ENCODE assay signal across 9 cellular contexts in the genomic region with DNA sequence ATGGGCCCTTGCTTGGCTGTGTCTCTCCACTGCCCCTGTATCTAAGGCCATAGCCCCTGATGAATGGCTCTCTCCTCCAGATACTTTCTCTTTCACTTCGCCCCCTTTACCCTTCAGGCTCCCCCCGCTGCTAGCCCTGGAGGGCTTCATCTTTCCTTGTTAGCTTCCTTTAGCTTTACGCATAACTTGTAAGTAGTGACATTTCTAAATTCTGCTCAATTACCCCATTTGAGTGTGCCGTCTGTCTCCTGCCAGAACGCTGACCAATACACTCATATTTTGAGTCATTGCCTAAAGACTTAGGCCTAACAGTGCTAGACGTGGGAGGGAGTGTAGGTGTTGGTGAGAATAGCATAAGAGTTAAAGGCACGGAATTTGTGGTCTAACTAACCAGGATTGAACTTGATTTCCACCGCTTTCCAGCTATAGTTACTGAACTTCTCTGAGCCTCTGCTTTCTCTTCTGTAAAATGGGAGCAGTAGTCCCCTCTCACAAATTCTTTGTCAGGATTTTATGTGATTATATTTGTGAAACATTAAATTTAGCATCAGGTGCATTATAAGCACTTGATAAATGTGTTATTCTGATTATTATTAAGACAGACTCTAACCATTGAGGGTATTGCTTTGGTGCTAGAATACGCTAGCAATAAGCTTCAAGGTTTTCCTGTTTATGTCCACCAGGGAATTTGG.
DNase-seq lines count a peak whose midpoint lies in the region; ATAC-seq, FAIRE-seq and TF ChIP-seq lines count a peak whose summit lies in the region.
"Had no signal": no experiment of that assay in that cellular context is flagged by ENCODE, and none has a peak within 500 bp of the region (broad histone marks: within the 10 kb centered on the region; RNA-seq: fewer than 3 reads in every experiment).

No MANE protein-coding gene starts in this region.

- H3K36me3 ChIP-seq in DND-41 (ENCODE audit: insufficient read depth, low read length) (no peaks in the 10 kb centered on the region), fibroblast of lung (ENCODE audit: control insufficient read depth, insufficient read depth, low read length) (no peaks in the 10 kb centered on the region), kidney (ENCODE audit: control insufficient read depth in 1 of 2, insufficient read depth in 2 of 2, low read length in 2 of 2) (no peaks in the 10 kb centered on the region)
- H3K36me3 ChIP-seq: upper lobe of left lung had no signal

- H3K9ac ChIP-seq in DND-41 (ENCODE audit: low read depth, low read length), result no peak overlapping the region
- no peak overlapping the region for H3K9ac ChIP-seq in fibroblast of lung (ENCODE audit: insufficient read depth, low read length)
- no peak overlapping the region for H3K9ac ChIP-seq in kidney (ENCODE audit: low read length in 2 of 2)

- H3K9me3 ChIP-seq in DND-41 (ENCODE audit: insufficient read depth, low read length, severe bottlenecking) (no peaks in the 10 kb centered on the region), fibroblast of lung (ENCODE audit: control insufficient read depth, insufficient read depth, low read depth, low read length) (no peaks in the 10 kb centered on the region), kidney (ENCODE audit: control insufficient read depth in 1 of 2, low read length in 2 of 2) (no peaks in the 10 kb centered on the region)
- H3K9me3 ChIP-seq: upper lobe of left lung had no signal

- no peak overlapping the region for H3K4me2 ChIP-seq in DND-41 (ENCODE audit: insufficient read depth, low read length)
- H3K4me2 ChIP-seq in fibroblast of lung (ENCODE audit: extremely low read depth, insufficient read depth, low read length), result peak overlapping the region; percentile 3

- H3K27me3 ChIP-seq in DND-41 (ENCODE audit: insufficient read depth, low read length, poor library complexity) (no peaks in the 10 kb centered on the region), fibroblast of lung (ENCODE audit: control insufficient read depth, insufficient read depth, low read length) (no peaks in the 10 kb centered on the region)
- H3K27me3 ChIP-seq: upper lobe of left lung had no signal

- H3K4me3 ChIP-seq in DND-41 (ENCODE audit: low read depth in 1 of 2, low read length in 2 of 2) (no peak overlapping the region), fibroblast of lung (replicated peaks in 1 of 4; ENCODE audit: control extremely low read depth in 1 of 4, insufficient read depth in 1 of 4, low read depth in 3 of 4, low read length in 4 of 4) (no peak overlapping the region), kidney (ENCODE audit: low read length in 2 of 2) (no peak overlapping the region)
- H3K4me3 ChIP-seq: upper lobe of left lung had no signal

- intact Hi-C loops in kidney (cut with DNase I), result no loop called here

- FAIRE-seq in kidney (lab: Jason Lieb, UNC), result no peak

- TF ChIP-seq CTCF in DND-41 (IDR thresholded peaks at IDR 0.05; ENCODE audit: borderline replicate concordance, extremely low read depth, low read length, poor library complexity, severe bottlenecking) (no peak), fibroblast of lung (conservative IDR thresholded peaks at IDR 0.05 in 1 of 2, IDR thresholded peaks at IDR 0.05 in 1 of 2; ENCODE audit: low read depth in 1 of 2, low read length in 2 of 2) (no peak), kidney (IDR thresholded peaks at IDR 0.05; ENCODE audit: borderline replicate concordance, extremely low read depth, insufficient read depth) (no peak)

- DNase-seq in DND-41 (peak; percentile 12), RPMI7951 (ENCODE audit: low read depth) (peak; percentile 93), fibroblast of lung (ENCODE audit: low read depth in 2 of 2) (peak; percentile 59 to 99), HT-29 (ENCODE audit: low spot score) (no peak), kidney (no peak), Ammon's horn (ENCODE audit: low spot score) (no peak)
- peak; percentile 18 for DNase-seq in stimulated activated CD8-positive, alpha-beta memory T cell treated with anti-CD3 and anti-CD28 coated beads, Interleukin-7, amount 100 ng/mL, for 24 hours (ENCODE audit: low read depth)
- DNase-seq: upper lobe of left lung had no signal

- H3K4me1 ChIP-seq in DND-41 (ENCODE audit: insufficient read depth, low read length) (peaks cover 5% of the 10 kb centered on the region; the same call in 1 of the 2 replicates), fibroblast of lung (ENCODE audit: control insufficient read depth, extremely low read depth, insufficient read depth, low read length) (peaks cover 48% of the 10 kb centered on the region), kidney (ENCODE audit: control insufficient read depth in 1 of 2, insufficient read depth in 1 of 2, low read depth in 1 of 2, low read length in 2 of 2) (peaks cover 15 to 19% of the 10 kb centered on the region in 2 donors)

- ATAC-seq in DND-41 (ENCODE audit: insufficient read depth, low read depth), result peak; percentile 50; the same call in 1 of the 3 replicates
- ATAC-seq in GM21526 (IDR thresholded peaks at IDR 0.05; ENCODE audit: low FRiP score, unreplicated experiment), result peak; percentile 61

- H3K79me2 ChIP-seq in DND-41 (ENCODE audit: insufficient read depth, low read length), result no peaks in the 10 kb centered on the region
- H3K79me2 ChIP-seq in fibroblast of lung (ENCODE audit: control insufficient read depth, insufficient read depth, low read length), result no peaks in the 10 kb centered on the region

- no peaks in the 10 kb centered on the region for H4K20me1 ChIP-seq in DND-41 (ENCODE audit: insufficient read depth, low read length)
- H4K20me1 ChIP-seq in fibroblast of lung (ENCODE audit: control insufficient read depth, extremely low read depth, insufficient read depth, low read length), result no peaks in the 10 kb centered on the region

- H2AFZ ChIP-seq in DND-41 (ENCODE audit: low read depth, low read length) (no peak overlapping the region), fibroblast of lung (ENCODE audit: low read length) (peak overlapping the region; percentile 4)

- H3K27ac ChIP-seq in DND-41 (ENCODE audit: low read length) (no peak overlapping the region), fibroblast of lung (ENCODE audit: insufficient read depth, low read length) (peak overlapping the region; percentile 50), kidney (ENCODE audit: low read depth in 2 of 2, low read length in 2 of 2) (no peak overlapping the region)

Comparison
In these comparisons a context has a peak if more than half of its experiments do, and no peak if none do; other contexts are left out.
1. DNase-seq: peak in DND-41 (single experiment), RPMI7951 (single experiment), fibroblast of lung (2 of 2) and stimulated activated CD8-positive, alpha-beta memory T cell treated with anti-CD3 and anti-CD28 coated beads, Interleukin-7, amount 100 ng/mL, for 24 hours (single experiment); none in HT-29 (single experiment), kidney (single experiment) and Ammon's horn (single experiment).